ENCODE assay signal across 8 cellular contexts in genomic region chr2:167264380-167264779, GRCh38. TPM values are rescaled to one million over a fixed set of nuclear protein-coding genes. Genes with fewer than 3 reads are reported as not detected.
DNase-seq lines count a peak whose midpoint lies in the region; ATAC-seq, FAIRE-seq and TF ChIP-seq lines count a peak whose summit lies in the region.
"Had no signal": no experiment of that assay in that cellular context is flagged by ENCODE, and none has a peak within 500 bp of the region (broad histone marks: within the 10 kb centered on the region; RNA-seq: fewer than 3 reads in every experiment).

No MANE protein-coding gene starts in this region.

- H2BK20ac ChIP-seq in H1 (ENCODE audit: low read length) = peak overlapping the region; percentile 68; the same call in 1 of the 2 replicates

- no peak overlapping the region for H3K56ac ChIP-seq in H1 (replicated peaks; ENCODE audit: insufficient read length, low read depth, low read length)

- H3K4me2 ChIP-seq in H1 (ENCODE audit: insufficient read depth in 1 of 2, low read depth in 2 of 2, low read length in 2 of 2) (no peak overlapping the region), osteoblast (ENCODE audit: insufficient read depth, low read length) (no peak overlapping the region)

- DNase-seq in H4 (ENCODE audit: low spot score) (peak; percentile 25), NCI-H2227 treated with DMSO at 0.1 percent for 48 hours (lab: John Stamatoyannopoulos, UW) (peak; percentile 53), H1 (ENCODE audit: low read depth in 1 of 2, low spot score in 2 of 2) (no peak), osteoblast (ENCODE audit: insufficient read length, low spot score, missing footprints) (no peak)

- H3K4me3 ChIP-seq in H1 (ENCODE audit: extremely low read depth in 1 of 4, insufficient read depth in 2 of 4, low read depth in 3 of 4, low read length in 4 of 4) = no peak overlapping the region
- H3K4me3 ChIP-seq in osteoblast (ENCODE audit: insufficient read depth, low read length) = no peak overlapping the region

- H3K9ac ChIP-seq in H1 (replicated peaks in 1 of 4; ENCODE audit: extremely low read depth in 1 of 4, low read depth in 3 of 4, low read length in 3 of 4) = no peak overlapping the region

- H3K23ac ChIP-seq in H1 (ENCODE audit: insufficient read length) = no peak overlapping the region

- ATAC-seq in HG03025 (IDR thresholded peaks at IDR 0.05; ENCODE audit: low FRiP score, unreplicated experiment) = no peak
- ATAC-seq in HG02763 (IDR thresholded peaks at IDR 0.05; ENCODE audit: unreplicated experiment) = no peak
- ATAC-seq in HG03108 (IDR thresholded peaks at IDR 0.05; ENCODE audit: unreplicated experiment) = no peak

- no peak overlapping the region for H2BK120ac ChIP-seq in H1 (replicated peaks; ENCODE audit: low read depth, low read length)

- H3K36me3 ChIP-seq in H1 (ENCODE audit: control insufficient read depth in 2 of 4, insufficient read depth in 4 of 4, low read length in 3 of 4) = peaks cover 0 to 4% (median 1%) of the 10 kb centered on the region in 4 experiments; a peak in 3 of 8 replicates
- no peaks in the 10 kb centered on the region for H3K36me3 ChIP-seq in osteoblast (ENCODE audit: insufficient read depth, low read length)

- H2BK5ac ChIP-seq in H1 (ENCODE audit: low read depth, low read length) = no peak overlapping the region

- peak overlapping the region; percentile 73 for H2AFZ ChIP-seq in H1 (ENCODE audit: low read length)
- H2AFZ ChIP-seq in osteoblast (ENCODE audit: low read length) = no peak overlapping the region

- peak; percentile 96 for FAIRE-seq in H1 (lab: Jason Lieb, UNC)

- H3K79me1 ChIP-seq in H1 (ENCODE audit: low read depth, low read length) = no peaks in the 10 kb centered on the region

- H2BK12ac ChIP-seq in H1 (ENCODE audit: low read depth, low read length) = no peak overlapping the region

- TF ChIP-seq CTCF in H1 (IDR thresholded peaks at IDR 0.05; ENCODE audit: control extremely low read depth in 1 of 3, insufficient read depth in 1 of 3, low read depth in 1 of 3, low read length in 3 of 3) = peak; percentile 25 to 82 (median 74)
- TF ChIP-seq CTCF in osteoblast (IDR thresholded peaks at IDR 0.05; ENCODE audit: extremely low read depth, low read depth, low read length) = peak; percentile 39

- no peaks in the 10 kb centered on the region for H3K27me3 ChIP-seq in H1 (replicated peaks in 1 of 4; ENCODE audit: control insufficient read depth in 3 of 4, extremely low read depth in 1 of 4, insufficient read depth in 3 of 4, low read length in 3 of 4)
- H3K27me3 ChIP-seq in osteoblast (ENCODE audit: insufficient read depth, low read length) = no peaks in the 10 kb centered on the region

- peak; percentile 87 for TF ChIP-seq RAD21 in H1 (IDR thresholded peaks at IDR 0.05 in 1 of 2, conservative IDR thresholded peaks at IDR 0.05 in 1 of 2; ENCODE audit: low read depth in 2 of 2, low read length in 2 of 2)

- H2BK15ac ChIP-seq in H1 (ENCODE audit: low read length) = no peak overlapping the region

- no peak for TF ChIP-seq EP300 in H1 (IDR thresholded peaks at IDR 0.05; ENCODE audit: borderline replicate concordance in 1 of 2, low read depth in 2 of 2, low read length in 2 of 2)

- H4K5ac ChIP-seq in H1 (ENCODE audit: insufficient read length, low read depth, low read length) = no peak overlapping the region

- peaks cover 12 to 15% of the 10 kb centered on the region in 2 experiments for H3K9me3 ChIP-seq in H1 (ENCODE audit: insufficient read depth in 2 of 2, low read depth in 1 of 2, low read length in 1 of 2)
- no peaks in the 10 kb centered on the region for H3K9me3 ChIP-seq in osteoblast (ENCODE audit: low read depth, low read length)

- H3K79me2 ChIP-seq in H1 (ENCODE audit: control insufficient read depth in 1 of 2, insufficient read depth in 2 of 2, low read length in 2 of 2) (no peaks in the 10 kb centered on the region), osteoblast (ENCODE audit: insufficient read depth, low read length) (no peaks in the 10 kb centered on the region)

- TF ChIP-seq POLR2A in H1 (IDR thresholded peaks at IDR 0.05; ENCODE audit: control extremely low read depth in 1 of 2, low read depth in 2 of 2, low read length in 2 of 2) = no peak

- H3K4me1 ChIP-seq in H1 (replicated peaks in 1 of 4; ENCODE audit: control insufficient read depth in 3 of 4, insufficient read depth in 4 of 4, low read length in 3 of 4) (no peaks in the 10 kb centered on the region), osteoblast (ENCODE audit: insufficient read depth, low read length) (no peaks in the 10 kb centered on the region)

- CTCF ChIA-PET in H1 (lab: Charles Lee; ENCODE audit: partially characterized antibody) = interaction anchor here (0.5 to 2.2 kb wide), 27 partner anchors 8 to 856 kb away, joined by 3 to 13 read pairs (median 4); no protein-coding TSS in a partner anchor

- H4K8ac ChIP-seq in H1 (ENCODE audit: extremely low read depth, insufficient read depth, low read length) = no peak overlapping the region

- no peaks in the 10 kb centered on the region for H4K20me1 ChIP-seq in H1 (replicated peaks in 1 of 2; ENCODE audit: control insufficient read depth in 1 of 2, insufficient read depth in 2 of 2, low read length in 2 of 2)
- no peaks in the 10 kb centered on the region for H4K20me1 ChIP-seq in osteoblast (ENCODE audit: insufficient read depth, low read length)

- POLR2A ChIA-PET in H1 (lab: Charles Lee; ENCODE audit: partially characterized antibody) = interaction anchor here (0.7 kb wide), 1 partner anchor 24 kb away, joined by 3 read pairs; no protein-coding TSS in a partner anchor

- WGBS in H1 (ENCODE audit: extremely low coverage in 1 of 2, insufficient coverage in 1 of 2, insufficient read length in 1 of 2, insufficient replicate concordance in 2 of 2, low coverage in 1 of 2, low lambda C conversion rate in 2 of 2, missing lambda C conversion rate in 1 of 2), 2 experiments = 77% methylated on average over 5 of the region's 5 CpGs; no CpG with 5 or more reads in 1 of the 2 experiments

- no peak overlapping the region for H3K14ac ChIP-seq in H1 (ENCODE audit: insufficient read length)

- H3K27ac ChIP-seq in H1 (ENCODE audit: low read depth, low read length) (no peak overlapping the region), osteoblast (ENCODE audit: low read depth, low read length) (no peak overlapping the region)

- peak overlapping the region; percentile 21; the same call in 1 of the 2 replicates for H3K18ac ChIP-seq in H1 (ENCODE audit: extremely low read depth, low read length)

- H3K4ac ChIP-seq in H1 (replicated peaks; ENCODE audit: insufficient read length, low read depth, low read length) = no peak overlapping the region

- no peak overlapping the region for H2AK5ac ChIP-seq in H1 (ENCODE audit: low read depth, low read length)

- no peak overlapping the region for H4K91ac ChIP-seq in H1 (replicated peaks; ENCODE audit: insufficient read length, low read length)

- H3K23me2 ChIP-seq in H1 (ENCODE audit: low read depth, low read length) = no peaks in the 10 kb centered on the region

TF ChIP-seq in H1, 55 proteins besides CTCF, POLR2A, EP300 and RAD21:
- no peak for TF ChIP-seq SP1 (IDR thresholded peaks at IDR 0.05; ENCODE audit: low read depth, low read length)
- TF ChIP-seq NANOG (IDR thresholded peaks at IDR 0.05; ENCODE audit: insufficient read depth, low read depth, low read length, poor library complexity, severe bottlenecking) = no peak
- no peak for TF ChIP-seq GTF2F1 (IDR thresholded peaks at IDR 0.05; ENCODE audit: borderline replicate concordance, low read depth, low read length)
- TF ChIP-seq EZH2 (IDR thresholded peaks at IDR 0.05; ENCODE audit: low read depth, low read length, severe bottlenecking) = no peak
- TF ChIP-seq KDM1A (IDR thresholded peaks at IDR 0.05; ENCODE audit: borderline replicate concordance, low read length) = no peak
- TF ChIP-seq USF2 (IDR thresholded peaks at IDR 0.05; ENCODE audit: low read length) = no peak
- no peak for TF ChIP-seq TCF12 (IDR thresholded peaks at IDR 0.05; ENCODE audit: low read depth, low read length)
- no peak for TF ChIP-seq RFX5 (IDR thresholded peaks at IDR 0.05; ENCODE audit: borderline replicate concordance, low read depth, low read length)
- TF ChIP-seq NRF1 (IDR thresholded peaks at IDR 0.05; ENCODE audit: low read depth, low read length) = no peak
- no peak for TF ChIP-seq SIRT6 (IDR thresholded peaks at IDR 0.05; ENCODE audit: low read length)

RNA-seq across cellular contexts. Expression of gene B3GALT1, which starts 28.4 kb away (rescaled TPM):
- total RNA-seq in H4 (2014; rRNA removed; shearing (Covaris generic)) = 0.04 and 0.14 TPM in 2 replicates
- total RNA-seq in H1 (2021; fragmentation: NEBNext Ultra II Directional; extraction: Animal tissue kit (Norgen Biotek cat#: 25700)) = 27.4 and 29.5 TPM in 2 replicates
- polyA plus RNA-seq in H1 (2011; rRNA removed) = 5.4 and 8.7 TPM in 2 replicates
- polyA plus RNA-seq in H1 (2011; cell fraction: cytosol; rRNA removed) = 6.5 TPM
- polyA plus RNA-seq in H1 (2011; cell fraction: nucleus; rRNA removed) = 6.7 TPM
- polyA plus RNA-seq in H1 (2012, experiment 1 of 2) = 6.4 to 12.7 TPM (median 8.5 TPM) in 4 replicates
- polyA plus RNA-seq in H1 (2012, experiment 2 of 2) = 0.97 TPM
- polyA plus RNA-seq in H1 (2013, experiment 1 of 2) = 19.9 TPM
- polyA plus RNA-seq in H1 (2013, experiment 2 of 2) = 22.3 TPM
- 34.7 and 43.2 TPM in 2 replicates for polyA minus RNA-seq in H1 (2011; rRNA and poly(A)+ RNA removed)
- 16.7 TPM for polyA minus RNA-seq in H1 (2011; cell fraction: cytosol; rRNA and poly(A)+ RNA removed)
- 32.1 TPM for polyA minus RNA-seq in H1 (2011; cell fraction: nucleus; rRNA and poly(A)+ RNA removed)
- 0.29 and 0.36 TPM in 2 replicates for total RNA-seq in osteoblast
- total RNA-seq: T-helper 1 cell treated with Interleukin-12 subunit alpha and Interleukin-12 subunit beta and Interleukin-4 antibody, amounts not matched to agents 30 ng/mL and 1 ng/mL, for 36 hours had no signal

Comparison
In these comparisons a context has a peak if more than half of its experiments do, and no peak if none do; other contexts are left out.
1. DNase-seq: peak in H4 (single experiment) and NCI-H2227 treated with DMSO at 0.1 percent for 48 hours (single experiment); none in H1 (0 of 2) and osteoblast (single experiment).
2. RNA of gene B3GALT1, which starts 28.4 kb away (total RNA-seq): 27.4 to 29.5 TPM in H1; 0.29 to 0.36 TPM in osteoblast and 0.04 to 0.14 TPM in H4; every median in the first group is over 10 times any median in the second.